ENCODE assay signal across 2 cellular contexts in the genomic region with DNA sequence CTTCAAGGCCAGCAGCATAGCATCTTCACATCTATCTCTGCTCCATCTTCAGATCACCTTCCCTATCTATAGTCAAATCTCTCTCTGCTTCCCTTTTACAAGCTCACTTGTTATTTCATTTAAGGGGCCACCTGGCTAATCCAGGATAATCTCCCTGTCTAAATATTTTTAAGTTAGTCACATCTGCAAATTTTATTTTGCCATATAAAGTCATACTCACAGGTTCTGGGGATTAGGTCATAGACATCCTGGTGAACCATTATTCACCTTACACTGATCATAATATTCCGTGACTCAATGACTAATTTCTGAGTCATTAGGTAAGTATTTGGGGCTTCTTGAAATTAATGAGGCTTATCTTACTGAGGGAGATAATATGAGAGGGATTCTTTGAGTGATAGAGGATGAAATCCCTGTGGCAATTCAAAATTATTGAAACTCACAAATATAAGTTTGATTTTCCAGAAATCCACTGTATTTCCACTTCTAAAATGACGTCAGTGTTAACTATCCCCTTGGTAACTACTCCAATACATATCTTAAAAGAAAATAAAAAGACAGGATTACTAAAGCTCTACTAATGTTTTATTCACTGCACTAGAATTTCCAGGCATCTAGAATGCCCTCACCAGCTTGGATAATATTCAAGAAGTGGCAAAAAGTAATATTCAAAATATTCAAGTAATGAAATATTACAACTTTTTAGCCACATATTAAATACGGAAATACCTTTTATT.
TF ChIP-seq lines count a peak whose summit lies in the region.

No MANE protein-coding gene starts in this region.

TF ChIP-seq in A549, 52 proteins besides CTCF, POLR2A, EP300 and RAD21 (continued from another document):
- TF ChIP-seq, protein P1, sequence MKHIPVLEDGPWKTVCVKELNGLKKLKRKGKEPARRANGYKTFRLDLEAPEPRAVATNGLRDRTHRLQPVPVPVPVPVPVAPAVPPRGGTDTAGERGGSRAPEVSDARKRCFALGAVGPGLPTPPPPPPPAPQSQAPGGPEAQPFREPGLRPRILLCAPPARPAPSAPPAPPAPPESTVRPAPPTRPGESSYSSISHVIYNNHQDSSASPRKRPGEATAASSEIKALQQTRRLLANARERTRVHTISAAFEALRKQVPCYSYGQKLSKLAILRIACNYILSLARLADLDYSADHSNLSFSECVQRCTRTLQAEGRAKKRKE (CRISPR knock-in tag; IDR thresholded peaks at IDR 0.05; ENCODE audit: low read depth), result no peak
- TF ChIP-seq ZNF302 (CRISPR knock-in tag; IDR thresholded peaks at IDR 0.05), result no peak

TF ChIP-seq in SK-N-SH, 30 proteins besides CTCF, POLR2A, EP300 and RAD21 (continued from another document):
- TF ChIP-seq NRF1 (IDR thresholded peaks at IDR 0.05; ENCODE audit: low read depth, low read length) (no peak), TCF12 (IDR thresholded peaks at IDR 0.05) (peak; percentile 78), MXI1 (IDR thresholded peaks at IDR 0.05; ENCODE audit: low read depth, low read length) (no peak), CHD2 (IDR thresholded peaks at IDR 0.05; ENCODE audit: low read length, partially characterized antibody) (no peak), FOXJ3 (CRISPR knock-in tag; IDR thresholded peaks at IDR 0.05) (no peak), SMC3 (IDR thresholded peaks at IDR 0.05; ENCODE audit: low read depth, low read length) (no peak), RFX5 (IDR thresholded peaks at IDR 0.05; ENCODE audit: low read length) (no peak), FOXM1 (IDR thresholded peaks at IDR 0.05; ENCODE audit: low read depth) (peak; percentile 60; the same call in 1 of the 2 replicates), ELF1 (IDR thresholded peaks at IDR 0.05) (no peak), RCOR1 (IDR thresholded peaks at IDR 0.05; ENCODE audit: low read length) (no peak), TEAD4 (IDR thresholded peaks at IDR 0.05; ENCODE audit: borderline replicate concordance, insufficient read depth) (0 out of 2 replicates have a peak, but pooled peaks have one; percentile 74), SIN3A (IDR thresholded peaks at IDR 0.05; ENCODE audit: borderline replicate concordance, low read depth, low read length) (no peak), TAF1 (IDR thresholded peaks at IDR 0.05; ENCODE audit: borderline replicate concordance, low read depth, low read length) (no peak)
- TF ChIP-seq, protein P2, sequence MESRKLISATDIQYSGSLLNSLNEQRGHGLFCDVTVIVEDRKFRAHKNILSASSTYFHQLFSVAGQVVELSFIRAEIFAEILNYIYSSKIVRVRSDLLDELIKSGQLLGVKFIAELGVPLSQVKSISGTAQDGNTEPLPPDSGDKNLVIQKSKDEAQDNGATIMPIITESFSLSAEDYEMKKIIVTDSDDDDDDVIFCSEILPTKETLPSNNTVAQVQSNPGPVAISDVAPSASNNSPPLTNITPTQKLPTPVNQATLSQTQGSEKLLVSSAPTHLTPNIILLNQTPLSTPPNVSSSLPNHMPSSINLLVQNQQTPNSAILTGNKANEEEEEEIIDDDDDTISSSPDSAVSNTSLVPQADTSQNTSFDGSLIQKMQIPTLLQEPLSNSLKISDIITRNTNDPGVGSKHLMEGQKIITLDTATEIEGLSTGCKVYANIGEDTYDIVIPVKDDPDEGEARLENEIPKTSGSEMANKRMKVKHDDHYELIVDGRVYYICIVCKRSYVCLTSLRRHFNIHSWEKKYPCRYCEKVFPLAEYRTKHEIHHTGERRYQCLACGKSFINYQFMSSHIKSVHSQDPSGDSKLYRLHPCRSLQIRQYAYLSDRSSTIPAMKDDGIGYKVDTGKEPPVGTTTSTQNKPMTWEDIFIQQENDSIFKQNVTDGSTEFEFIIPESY (IDR thresholded peaks at IDR 0.05; ENCODE audit: borderline replicate concordance, low read depth), result no peak; the same call in 1 of the 2 replicates
- TF ChIP-seq, protein P3, sequence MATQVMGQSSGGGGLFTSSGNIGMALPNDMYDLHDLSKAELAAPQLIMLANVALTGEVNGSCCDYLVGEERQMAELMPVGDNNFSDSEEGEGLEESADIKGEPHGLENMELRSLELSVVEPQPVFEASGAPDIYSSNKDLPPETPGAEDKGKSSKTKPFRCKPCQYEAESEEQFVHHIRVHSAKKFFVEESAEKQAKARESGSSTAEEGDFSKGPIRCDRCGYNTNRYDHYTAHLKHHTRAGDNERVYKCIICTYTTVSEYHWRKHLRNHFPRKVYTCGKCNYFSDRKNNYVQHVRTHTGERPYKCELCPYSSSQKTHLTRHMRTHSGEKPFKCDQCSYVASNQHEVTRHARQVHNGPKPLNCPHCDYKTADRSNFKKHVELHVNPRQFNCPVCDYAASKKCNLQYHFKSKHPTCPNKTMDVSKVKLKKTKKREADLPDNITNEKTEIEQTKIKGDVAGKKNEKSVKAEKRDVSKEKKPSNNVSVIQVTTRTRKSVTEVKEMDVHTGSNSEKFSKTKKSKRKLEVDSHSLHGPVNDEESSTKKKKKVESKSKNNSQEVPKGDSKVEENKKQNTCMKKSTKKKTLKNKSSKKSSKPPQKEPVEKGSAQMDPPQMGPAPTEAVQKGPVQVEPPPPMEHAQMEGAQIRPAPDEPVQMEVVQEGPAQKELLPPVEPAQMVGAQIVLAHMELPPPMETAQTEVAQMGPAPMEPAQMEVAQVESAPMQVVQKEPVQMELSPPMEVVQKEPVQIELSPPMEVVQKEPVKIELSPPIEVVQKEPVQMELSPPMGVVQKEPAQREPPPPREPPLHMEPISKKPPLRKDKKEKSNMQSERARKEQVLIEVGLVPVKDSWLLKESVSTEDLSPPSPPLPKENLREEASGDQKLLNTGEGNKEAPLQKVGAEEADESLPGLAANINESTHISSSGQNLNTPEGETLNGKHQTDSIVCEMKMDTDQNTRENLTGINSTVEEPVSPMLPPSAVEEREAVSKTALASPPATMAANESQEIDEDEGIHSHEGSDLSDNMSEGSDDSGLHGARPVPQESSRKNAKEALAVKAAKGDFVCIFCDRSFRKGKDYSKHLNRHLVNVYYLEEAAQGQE (IDR thresholded peaks at IDR 0.05; ENCODE audit: low read depth, low read length), result no peak
- TF ChIP-seq, protein P4, sequence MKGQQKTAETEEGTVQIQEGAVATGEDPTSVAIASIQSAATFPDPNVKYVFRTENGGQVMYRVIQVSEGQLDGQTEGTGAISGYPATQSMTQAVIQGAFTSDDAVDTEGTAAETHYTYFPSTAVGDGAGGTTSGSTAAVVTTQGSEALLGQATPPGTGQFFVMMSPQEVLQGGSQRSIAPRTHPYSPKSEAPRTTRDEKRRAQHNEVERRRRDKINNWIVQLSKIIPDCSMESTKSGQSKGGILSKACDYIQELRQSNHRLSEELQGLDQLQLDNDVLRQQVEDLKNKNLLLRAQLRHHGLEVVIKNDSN (IDR thresholded peaks at IDR 0.05; ENCODE audit: borderline replicate concordance, low read depth), result no peak
- TF ChIP-seq, protein P5, sequence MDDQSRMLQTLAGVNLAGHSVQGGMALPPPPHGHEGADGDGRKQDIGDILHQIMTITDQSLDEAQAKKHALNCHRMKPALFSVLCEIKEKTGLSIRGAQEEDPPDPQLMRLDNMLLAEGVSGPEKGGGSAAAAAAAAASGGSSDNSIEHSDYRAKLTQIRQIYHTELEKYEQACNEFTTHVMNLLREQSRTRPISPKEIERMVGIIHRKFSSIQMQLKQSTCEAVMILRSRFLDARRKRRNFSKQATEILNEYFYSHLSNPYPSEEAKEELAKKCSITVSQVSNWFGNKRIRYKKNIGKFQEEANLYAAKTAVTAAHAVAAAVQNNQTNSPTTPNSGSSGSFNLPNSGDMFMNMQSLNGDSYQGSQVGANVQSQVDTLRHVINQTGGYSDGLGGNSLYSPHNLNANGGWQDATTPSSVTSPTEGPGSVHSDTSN (IDR thresholded peaks at IDR 0.05), result peak; percentile 73
TF ChIP-seq in SK-N-SH: peak in this region for 9.
